Comparison of ENCODE assay signal across 8 cellular contexts in genomic region chrX:1452497-1453389, GRCh38. TPM values are rescaled to one million over a fixed set of nuclear protein-coding genes. Genes with fewer than 3 reads are reported as not detected.
DNase-seq lines count a peak whose midpoint lies in the region; ATAC-seq and TF ChIP-seq lines count a peak whose summit lies in the region.

Gene ASMTL (minus strand): TSS chrX:1452909. CDS start chrX:1452840, 69 bp downstream.

- H3K27ac ChIP-seq in right lobe of liver = peak within 1 kb of the TSS in 2 of 3 donors; percentile 40 to 54

- no peaks in the 10 kb centered on the region for H3K27me3 ChIP-seq in right lobe of liver

- DNase-seq in A172 (ENCODE audit: low spot score) (peak; percentile 99), dedifferentiated amniotic fluid mesenchymal stem cell (ENCODE audit: extremely low spot score) (peak; percentile 98), right lobe of liver (peak; percentile 100), NK-92 (lab: John Stamatoyannopoulos, UW; ENCODE audit: unreplicated experiment) (no peak)
- DNase-seq in activated CD4-positive, CD25-positive, alpha-beta regulatory T cell treated with anti-CD3 and anti-CD28 coated beads, Interleukin-2, amount 50 U/mL, for 72 hours = peak; percentile 100
- DNase-seq in stimulated activated CD4-positive, alpha-beta T cell treated with anti-CD3 and anti-CD28 coated beads, TNF-alpha, amount 100 ng/mL, for 1 hour (ENCODE audit: low read depth in 3 of 3, low spot score in 1 of 3) = peak; percentile 100

- no peaks in the 10 kb centered on the region for H3K4me1 ChIP-seq in right lobe of liver

- TF ChIP-seq POLR2A in right lobe of liver (IDR thresholded peaks at IDR 0.05) = peak; percentile 92

- TF ChIP-seq CTCF in right lobe of liver (IDR thresholded peaks at IDR 0.05) = no peak

- under 1% methylated on average over 18 of the region's 76 CpGs for WGBS in right lobe of liver (ENCODE audit: insufficient coverage, low coverage, low lambda C conversion rate, missing lambda C conversion rate)

- H3K9me3 ChIP-seq in right lobe of liver = no peaks in the 10 kb centered on the region

- intact Hi-C loops in right lobe of liver (cut with DNase I) = loop anchor here in 1 of 2 donors (10.0 kb wide), 1 partner anchor 122 kb away; no protein-coding TSS in a partner anchor

- peak; percentile 74 for ATAC-seq in GM19043 (IDR thresholded peaks at IDR 0.05; ENCODE audit: low read depth, unreplicated experiment)
- ATAC-seq in HG03432 (IDR thresholded peaks at IDR 0.05; ENCODE audit: unreplicated experiment) = peak; percentile 68
- ATAC-seq in right lobe of liver = peak; percentile 88 to 93 (median 90)

- H3K4me3 ChIP-seq in right lobe of liver = peak within 1 kb of the TSS; percentile 59 to 85 (median 75)

- no peaks in the 10 kb centered on the region for H3K36me3 ChIP-seq in right lobe of liver

RNA-seq across cellular contexts. Expression of gene ASMTL, which starts in this region (rescaled TPM):
- total RNA-seq in A172 (2014; rRNA removed; shearing (Covaris generic)) = 3.3 and 4.2 TPM in 2 replicates
- total RNA-seq in right lobe of liver = 10 to 100 TPM; 12.5 to 27.3 (median 18.6) TPM
